ENCODE assay signal across 2 cellular contexts in genomic region chr2:47239119-47239969, GRCh38.
TF ChIP-seq lines count a peak whose summit lies in the region.

No MANE protein-coding gene starts in this region.

TF ChIP-seq in H1, 55 proteins besides CTCF, POLR2A, EP300 and RAD21 (continued from another document):
- TF ChIP-seq ATF2 (IDR thresholded peaks at IDR 0.05; ENCODE audit: low read length), result 0 out of 2 replicates have a peak, but pooled peaks have one; percentile 26
- no peak for TF ChIP-seq CHD7 (IDR thresholded peaks at IDR 0.05; ENCODE audit: insufficient replicate concordance, low read length)

TF ChIP-seq in neural cell, 6 proteins besides CTCF, POLR2A, EP300 and RAD21 (continued from another document):
- TF ChIP-seq REST (IDR thresholded peaks at IDR 0.05; ENCODE audit: borderline replicate concordance) (no peak), EZH2 (IDR thresholded peaks at IDR 0.05; ENCODE audit: borderline replicate concordance, insufficient read depth, low read length, poor library complexity, severe bottlenecking) (no peak)
